ENCODE assay signal across 20 cellular contexts in the genomic region with DNA sequence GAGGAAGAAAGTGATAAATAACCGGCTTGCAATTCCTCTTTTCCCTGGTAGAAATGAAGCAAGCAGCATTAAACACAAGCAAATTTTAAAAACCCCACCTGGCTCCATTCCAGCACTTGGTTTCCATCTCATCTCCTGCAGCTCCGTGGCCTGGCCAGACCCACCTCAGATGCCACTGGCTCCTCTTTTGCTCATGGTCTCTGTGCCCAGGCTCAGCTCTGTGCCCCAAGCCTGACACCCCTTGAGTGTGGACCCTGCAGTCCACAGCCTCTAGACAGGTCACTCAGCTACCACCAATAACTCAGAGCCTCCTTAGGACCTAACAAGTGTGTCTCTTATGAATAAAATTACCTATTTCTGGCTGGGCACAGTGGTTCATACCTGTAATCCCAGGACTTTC.
"Had no signal": no experiment of that assay in that cellular context is flagged by ENCODE, and none has a peak within 500 bp of the region (broad histone marks: within the 10 kb centered on the region; RNA-seq: fewer than 3 reads in every experiment).

No MANE protein-coding gene starts in this region.

- H3K27me3 Mint-ChIP-seq: activated CD4-positive, alpha-beta T cell treated with anti-CD3 and anti-CD28 coated beads, Interleukin-2, amount 10 ng/mL, durations not matched to agents 24 days and 14 days; activated CD8-positive, alpha-beta T cell treated with anti-CD3 and anti-CD28 coated beads for 36 hours; activated T-helper 17 cell treated with anti-CD3 and anti-CD28 coated beads, Interleukin-2, amount 50 U/mL, for 72 hours had no signal

- H3K36me3 Mint-ChIP-seq: natural killer cell; stimulated activated effector memory CD8-positive, alpha-beta T cell treated with anti-CD3 and anti-CD28 coated beads, Interleukin-12 subunit alpha, Interleukin-12 subunit beta, amount 100 ng/mL, for 72 hours had no signal

- H3K9me3 Mint-ChIP-seq: activated CD4-positive, alpha-beta T cell treated with anti-CD3 and anti-CD28 coated beads, Interleukin-2, amount 10 ng/mL, durations not matched to agents 24 days and 14 days; activated CD8-positive, alpha-beta T cell treated with anti-CD3 and anti-CD28 coated beads for 36 hours had no signal

- H3K9ac ChIP-seq: parathyroid adenoma had no signal

- H3K4me1 ChIP-seq: body of pancreas, esophagus squamous epithelium, lower lobe of right lung, parathyroid adenoma, stomach had no signal

- H3K27me3 ChIP-seq: body of pancreas, hepatocyte, neutrophil, stomach had no signal

- DNase-seq: activated CD4-positive, alpha-beta T cell treated with anti-CD3 and anti-CD28 coated beads, Interleukin-2, amount 10 ng/mL, durations not matched to agents 24 days and 14 days; activated CD8-positive, alpha-beta T cell treated with anti-CD3 and anti-CD28 coated beads for 36 hours; activated naive CD4-positive, alpha-beta T cell; activated T-cell treated with anti-CD3 and anti-CD28 coated beads, Interleukin-2, amount 50 U/mL, for 1 hour; dermis blood vessel endothelial cell; effector memory CD4-positive, alpha-beta T cell; esophagus squamous epithelium; left colon; lower lobe of right lung; natural killer cell; stimulated activated CD4-positive, alpha-beta T cell treated with anti-CD3 and anti-CD28 coated beads, Interleukin-4, amount 100 ng/mL, for 24 hours; stomach; trophoblast cell had no signal

- H3K79me2 ChIP-seq: hepatocyte, parathyroid adenoma had no signal

- H3K4me2 ChIP-seq: hepatocyte, smooth muscle cell had no signal

- H3K4me1 Mint-ChIP-seq: activated CD4-positive, alpha-beta T cell treated with anti-CD3 and anti-CD28 coated beads, Interleukin-2, amount 10 ng/mL, durations not matched to agents 24 days and 14 days; activated T-helper 17 cell treated with anti-CD3 and anti-CD28 coated beads, Interleukin-2, amount 50 U/mL, for 72 hours; natural killer cell; stimulated activated effector memory CD8-positive, alpha-beta T cell treated with anti-CD3 and anti-CD28 coated beads, Interleukin-12 subunit alpha, Interleukin-12 subunit beta, amount 100 ng/mL, for 72 hours had no signal

- H2AFZ ChIP-seq: hepatocyte, parathyroid adenoma had no signal

- H3K9me3 ChIP-seq: body of pancreas, esophagus squamous epithelium, lower lobe of right lung, neutrophil, stomach had no signal

- H3K4me3 Mint-ChIP-seq: activated CD4-positive, alpha-beta T cell treated with anti-CD3 and anti-CD28 coated beads, Interleukin-2, amount 10 ng/mL, durations not matched to agents 24 days and 14 days; activated CD8-positive, alpha-beta T cell treated with anti-CD3 and anti-CD28 coated beads for 36 hours; activated T-helper 17 cell treated with anti-CD3 and anti-CD28 coated beads, Interleukin-2, amount 50 U/mL, for 72 hours; natural killer cell; stimulated activated effector memory CD8-positive, alpha-beta T cell treated with anti-CD3 and anti-CD28 coated beads, Interleukin-12 subunit alpha, Interleukin-12 subunit beta, amount 100 ng/mL, for 72 hours had no signal

- H3K27ac Mint-ChIP-seq: activated CD4-positive, alpha-beta T cell treated with anti-CD3 and anti-CD28 coated beads, Interleukin-2, amount 10 ng/mL, durations not matched to agents 24 days and 14 days; activated CD8-positive, alpha-beta T cell treated with anti-CD3 and anti-CD28 coated beads for 36 hours; activated T-helper 17 cell treated with anti-CD3 and anti-CD28 coated beads, Interleukin-2, amount 50 U/mL, for 72 hours; natural killer cell; stimulated activated effector memory CD8-positive, alpha-beta T cell treated with anti-CD3 and anti-CD28 coated beads, Interleukin-12 subunit alpha, Interleukin-12 subunit beta, amount 100 ng/mL, for 72 hours had no signal

- H3K27ac ChIP-seq: body of pancreas, esophagus squamous epithelium, hepatocyte, lower lobe of right lung, neutrophil, parathyroid adenoma, stomach had no signal

- H3K36me3 ChIP-seq: esophagus squamous epithelium, lower lobe of right lung, neutrophil, stomach had no signal

- H3K4me3 ChIP-seq: body of pancreas, esophagus squamous epithelium, hepatocyte, lower lobe of right lung, smooth muscle cell, stomach had no signal
